In genomic region chr11:12123799-12124198, GRCh38 we compare ENCODE assay signal across 16 cellular contexts. TPM values are rescaled to one million over a fixed set of nuclear protein-coding genes. Genes with fewer than 3 reads are reported as not detected.
A peak's percentile ranks its signal among the peaks of the same experiment; 100 is the strongest.
DNase-seq lines count a peak whose midpoint lies in the region; ATAC-seq, FAIRE-seq and TF ChIP-seq lines count a peak whose summit lies in the region.
"Had no signal": no experiment of that assay in that cellular context is flagged by ENCODE, and none has a peak within 500 bp of the region (broad histone marks: within the 10 kb centered on the region; RNA-seq: fewer than 3 reads in every experiment).

No MANE protein-coding gene starts in this region.

- no peaks in the 10 kb centered on the region for H3K9me3 Mint-ChIP-seq in activated CD4-positive, alpha-beta T cell treated with anti-CD3 and anti-CD28 coated beads, Interleukin-2, amount 10 ng/mL, durations not matched to agents 7 days and 5 days
- H3K9me3 Mint-ChIP-seq: activated CD8-positive, alpha-beta T cell treated with anti-CD3 and anti-CD28 coated beads for 36 hours had no signal

- H3K27ac Mint-ChIP-seq in activated CD4-positive, alpha-beta T cell treated with anti-CD3 and anti-CD28 coated beads, Interleukin-2, amount 10 ng/mL, durations not matched to agents 7 days and 5 days: peak overlapping the region; percentile 0

- H3K36me3 ChIP-seq in K562 (ENCODE audit: control insufficient read depth, insufficient read depth, low read length): 0 out of 3 replicates have a peak, but pooled peaks cover 2% of the 10 kb centered on the region
- no peaks in the 10 kb centered on the region for H3K36me3 ChIP-seq in left ventricle myocardium inferior
- peaks cover 6% of the 10 kb centered on the region for H3K36me3 ChIP-seq in thoracic aorta
- no peaks in the 10 kb centered on the region for H3K36me3 ChIP-seq in BE2C

- H2AFZ ChIP-seq in K562 (ENCODE audit: low read depth, low read length): no peak overlapping the region

- H3K4me1 ChIP-seq in K562 (replicated peaks in 1 of 2; ENCODE audit: control insufficient read depth in 2 of 2, insufficient read depth in 2 of 2, low read length in 2 of 2): peaks cover 43 to 76% of the 10 kb centered on the region in 2 experiments
- H3K4me1 ChIP-seq in left ventricle myocardium inferior: peaks cover 90% of the 10 kb centered on the region
- H3K4me1 ChIP-seq in thoracic aorta (ENCODE audit: control insufficient read depth in 1 of 2, low read depth in 2 of 2): peaks cover 83 to 93% of the 10 kb centered on the region in 2 donors
- no peaks in the 10 kb centered on the region for H3K4me1 ChIP-seq in BE2C

- no TSS peak for BruUV-seq in K562 (replicated peaks; lab: Mats Ljungman, UMichigan)

- no peak overlapping the region for H3K4me3 Mint-ChIP-seq in activated CD4-positive, alpha-beta T cell treated with anti-CD3 and anti-CD28 coated beads, Interleukin-2, amount 10 ng/mL, durations not matched to agents 7 days and 5 days
- H3K4me3 Mint-ChIP-seq: activated CD8-positive, alpha-beta T cell treated with anti-CD3 and anti-CD28 coated beads for 36 hours; naive B cell had no signal

- ATAC-seq in K562: no peak
- ATAC-seq in thoracic aorta (ENCODE audit: insufficient number of reproducible peaks, low FRiP score, low read depth): no peak
- ATAC-seq in HG02870 (IDR thresholded peaks at IDR 0.05; ENCODE audit: unreplicated experiment): no peak
- ATAC-seq: activated CD8-positive, alpha-beta T cell treated with anti-CD3 and anti-CD28 coated beads for 36 hours had no signal

- no peaks in the 10 kb centered on the region for H3K27me3 ChIP-seq in K562 (ENCODE audit: control insufficient read depth in 2 of 2, insufficient read depth in 2 of 2, low read length in 2 of 2)
- H3K27me3 ChIP-seq in left ventricle myocardium inferior (ENCODE audit: low read depth): no peaks in the 10 kb centered on the region
- no peaks in the 10 kb centered on the region for H3K27me3 ChIP-seq in thoracic aorta (replicated peaks; ENCODE audit: insufficient read depth)
- H3K27me3 ChIP-seq in BE2C: no peaks in the 10 kb centered on the region

- peaks cover 72% of the 10 kb centered on the region for H3K4me1 Mint-ChIP-seq in activated CD4-positive, alpha-beta T cell treated with anti-CD3 and anti-CD28 coated beads, Interleukin-2, amount 10 ng/mL, durations not matched to agents 7 days and 5 days
- H3K4me1 Mint-ChIP-seq: naive B cell had no signal

- no peak for FAIRE-seq in K562 (lab: Jason Lieb, UNC)
- FAIRE-seq: frontal cortex, kidney had no signal

- TF ChIP-seq CTCF in K562 (IDR thresholded peaks at IDR 0.05 in 2 of 3, conservative IDR thresholded peaks at IDR 0.05 in 1 of 3; ENCODE audit: insufficient read depth in 2 of 3, low read depth in 1 of 3, low read length in 3 of 3): no peak
- TF ChIP-seq CTCF in left ventricle myocardium inferior (IDR thresholded peaks at IDR 0.05; ENCODE audit: borderline replicate concordance): no peak
- TF ChIP-seq CTCF in thoracic aorta (IDR thresholded peaks at IDR 0.05): no peak
- TF ChIP-seq CTCF in BE2C (IDR thresholded peaks at IDR 0.05; ENCODE audit: low read depth, low read length): no peak

- WGBS in K562 (ENCODE audit: insufficient coverage, low coverage, missing lambda C conversion rate): 77% methylated on average over 3 of the region's 3 CpGs

- no peaks in the 10 kb centered on the region for H3K27me3 Mint-ChIP-seq in activated CD4-positive, alpha-beta T cell treated with anti-CD3 and anti-CD28 coated beads, Interleukin-2, amount 10 ng/mL, durations not matched to agents 7 days and 5 days
- H3K27me3 Mint-ChIP-seq: activated CD8-positive, alpha-beta T cell treated with anti-CD3 and anti-CD28 coated beads for 36 hours had no signal

- H3K9me3 ChIP-seq in K562 (replicated peaks; ENCODE audit: control insufficient read depth, insufficient read depth, low read depth, low read length): no peaks in the 10 kb centered on the region
- H3K9me3 ChIP-seq in left ventricle myocardium inferior (replicated peaks): no peaks in the 10 kb centered on the region
- no peaks in the 10 kb centered on the region for H3K9me3 ChIP-seq in thoracic aorta
- H3K9me3 ChIP-seq in BE2C: no peaks in the 10 kb centered on the region

- peak overlapping the region; percentile 44; the same call in 1 of the 2 replicates for H3K4me2 ChIP-seq in K562 (ENCODE audit: insufficient read depth, low read length)

- no peak for DNase-seq in activated CD4-positive, alpha-beta T cell treated with anti-CD3 and anti-CD28 coated beads, Interleukin-2, amount 10 ng/mL, durations not matched to agents 7 days and 5 days
- no peak for DNase-seq in activated CD4-positive, alpha-beta T cell treated with anti-CD3 and anti-CD28 coated beads for 4 hours
- DNase-seq in K562 (ENCODE audit: extremely low read depth in 1 of 4, low spot score in 3 of 4) (no peak), left ventricle myocardium inferior (no peak), thoracic aorta (ENCODE audit: low spot score) (no peak), BE2C (no peak), NCI-H187 (lab: John Stamatoyannopoulos, UW) (no peak)
- DNase-seq: activated CD8-positive, alpha-beta T cell treated with anti-CD3 and anti-CD28 coated beads for 36 hours; activated gamma-delta T cell; DMS 273 treated with DMSO at 0.1 percent for 48 hours; kidney; naive B cell; NCI-H2227 treated with DMSO at 0.1 percent for 48 hours; T-helper 9 cell had no signal

- in situ Hi-C loops in K562 (cut with MboI): no loop called here

- POLR2A ChIA-PET in activated CD4-positive, alpha-beta T cell treated with anti-CD3 and anti-CD28 coated beads, Interleukin-2, amount 10 ng/mL, durations not matched to agents 7 days and 5 days (lab: Charles Lee): no interaction called here
- POLR2A ChIA-PET in K562 (lab: Yijun Ruan, JAX): interaction anchor here (1.1 to 4.3 kb wide), 7 partner anchors 7 to 75 kb away, joined by 3 to 37 read pairs (median 4); partner anchors contain the start of gene MICAL2

- no peak overlapping the region for H3K4me3 ChIP-seq in K562
- H3K4me3 ChIP-seq in left ventricle myocardium inferior: no peak overlapping the region
- peak overlapping the region; percentile 9 for H3K4me3 ChIP-seq in thoracic aorta
- no peak overlapping the region for H3K4me3 ChIP-seq in BE2C (ENCODE audit: low read depth, low read length)

- H3K36me3 Mint-ChIP-seq in activated CD4-positive, alpha-beta T cell treated with anti-CD3 and anti-CD28 coated beads, Interleukin-2, amount 10 ng/mL, durations not matched to agents 7 days and 5 days (ENCODE audit: low read depth): peaks cover 4% of the 10 kb centered on the region
- H3K36me3 Mint-ChIP-seq: naive B cell had no signal

- CTCF ChIA-PET in activated CD4-positive, alpha-beta T cell treated with anti-CD3 and anti-CD28 coated beads, Interleukin-2, amount 10 ng/mL, durations not matched to agents 7 days and 5 days (lab: Charles Lee): interaction anchor here (1.3 to 8.9 kb wide), 5 partner anchors 11 to 112 kb away, joined by 4 to 51 read pairs (median 5); no protein-coding TSS in a partner anchor
- CTCF ChIA-PET in K562 (lab: Yijun Ruan, JAX; ENCODE audit: low intra/inter-chr PET ratio): no interaction called here

- H3K9me1 ChIP-seq in K562 (ENCODE audit: control insufficient read depth, insufficient read depth, low read length): peaks cover 3% of the 10 kb centered on the region

- TF ChIP-seq RAD21 in K562 (CRISPR knock-in tag; conservative IDR thresholded peaks at IDR 0.05 in 1 of 2, IDR thresholded peaks at IDR 0.05 in 1 of 2): no peak

- H3K9ac ChIP-seq in K562 (ENCODE audit: insufficient read depth in 1 of 2, low read depth in 2 of 2, low read length in 2 of 2): peak overlapping the region in 1 of 2 experiments; percentile 33; a peak in 1 of 4 replicates

- H3K27ac ChIP-seq in K562 (ENCODE audit: extremely low read depth, low read depth, low read length) (peak overlapping the region; percentile 57; the same call in 1 of the 3 replicates), left ventricle myocardium inferior (replicated peaks) (peak overlapping the region; percentile 65), thoracic aorta (peak overlapping the region; percentile 51 to 80)

- H3K79me2 ChIP-seq in K562 (ENCODE audit: control insufficient read depth, insufficient read depth, low read length): peaks cover 29% of the 10 kb centered on the region

- no peak for TF ChIP-seq EP300 in K562 (IDR thresholded peaks at IDR 0.05; ENCODE audit: low read length)

- H4K20me1 ChIP-seq in K562 (replicated peaks; ENCODE audit: control insufficient read depth, insufficient read depth, low read length): no peaks in the 10 kb centered on the region

- TF ChIP-seq POLR2A in K562 (conservative IDR thresholded peaks at IDR 0.05): no peak

- intact Hi-C loops in K562 (cut with micrococcal nuclease): loop anchor here (2.0 kb wide), 1 partner anchor 77 kb away; no protein-coding TSS in a partner anchor
- intact Hi-C loops in left ventricle myocardium inferior (cut with micrococcal nuclease): no loop called here

TF ChIP-seq in K562, 482 proteins besides CTCF, POLR2A, EP300 and RAD21 (continues in another document):
- TF ChIP-seq SPI1 (IDR thresholded peaks at IDR 0.05; ENCODE audit: borderline replicate concordance, low read depth, low read length): no peak
- no peak for TF ChIP-seq GATA2 (CRISPR knock-in tag; IDR thresholded peaks at IDR 0.05)
- TF ChIP-seq JUNB (CRISPR knock-in tag; conservative IDR thresholded peaks at IDR 0.05): no peak
- TF ChIP-seq MAFG (tag; conservative IDR thresholded peaks at IDR 0.05): peak; percentile 81

RNA-seq across cellular contexts. Expression of gene MICAL2, which starts 13.4 kb away (rescaled TPM):
- total RNA-seq in activated CD4-positive, alpha-beta T cell treated with anti-CD3 and anti-CD28 coated beads, Interleukin-2, amount 10 ng/mL, durations not matched to agents 7 days and 5 days: 10 to 100 TPM; 45.5 to 47.3 TPM
- total RNA-seq in K562 (2011; cell fraction: chromatin; rRNA removed; ENCODE audit: low replicate concordance): 173 and 222 TPM in 2 replicates
- 77.0 and 99.7 TPM in 2 replicates for total RNA-seq in K562 (2011; cell fraction: nucleolus; rRNA removed)
- 107 and 133 TPM in 2 replicates for total RNA-seq in K562 (2011; cell fraction: nucleoplasm; rRNA removed)
- 33.6 and 42.7 TPM in 2 replicates for total RNA-seq in K562 (2014; rRNA removed)
- total RNA-seq in K562 (2014; rRNA removed; fragmentation: Illumina TruSeq; extraction: Trizol): 35.0 and 36.8 TPM in 2 replicates
- 22.9 and 23.7 TPM in 2 replicates for total RNA-seq in K562 (2015; rRNA removed; fragmentation: Illumina TruSeq; extraction: Trizol)
- total RNA-seq in K562 (2021): 63.5 and 64.2 TPM in 2 replicates
- 38.1 and 47.3 TPM in 2 replicates for polyA plus RNA-seq in K562 (2011; rRNA removed)
- polyA plus RNA-seq in K562 (2011; cell fraction: cytosol; rRNA removed): 28.3 and 36.5 TPM in 2 replicates
- 46.0 and 76.1 TPM in 2 replicates for polyA plus RNA-seq in K562 (2011; cell fraction: nucleus; rRNA removed)
- 31.7 and 42.8 TPM in 2 replicates for polyA plus RNA-seq in K562 (2012)
- polyA plus RNA-seq in K562 (2014; fragmentation: Illumina TruSeq; extraction: Trizol): 40.3 and 43.0 TPM in 2 replicates
- 1 to 10 TPM; 4.7 to 5.9 TPM for polyA plus RNA-seq in K562 (2014; fragmentation: Nextera tagmentation; extraction: Ambion mirVana)
- 23.3 and 24.0 TPM in 2 replicates for polyA plus RNA-seq in K562 (2014; rRNA removed)
- 82.4 and 92.6 TPM in 2 replicates for polyA minus RNA-seq in K562 (2011; rRNA and poly(A)+ RNA removed)
- 47.4 and 54.4 TPM in 2 replicates for polyA minus RNA-seq in K562 (2011; cell fraction: cytosol; rRNA and poly(A)+ RNA removed)
- 66.9 and 104 TPM in 2 replicates for polyA minus RNA-seq in K562 (2011; cell fraction: nucleus; rRNA and poly(A)+ RNA removed)
- total RNA-seq in left ventricle myocardium inferior: 85.0 TPM
- total RNA-seq in thoracic aorta: 100 to 1,000 TPM; 791 to 989 TPM
- polyA plus RNA-seq in BE2C (2012; ENCODE audit: insufficient read depth, insufficient read length, low read depth): 5.7 TPM
